In the genomic region with DNA sequence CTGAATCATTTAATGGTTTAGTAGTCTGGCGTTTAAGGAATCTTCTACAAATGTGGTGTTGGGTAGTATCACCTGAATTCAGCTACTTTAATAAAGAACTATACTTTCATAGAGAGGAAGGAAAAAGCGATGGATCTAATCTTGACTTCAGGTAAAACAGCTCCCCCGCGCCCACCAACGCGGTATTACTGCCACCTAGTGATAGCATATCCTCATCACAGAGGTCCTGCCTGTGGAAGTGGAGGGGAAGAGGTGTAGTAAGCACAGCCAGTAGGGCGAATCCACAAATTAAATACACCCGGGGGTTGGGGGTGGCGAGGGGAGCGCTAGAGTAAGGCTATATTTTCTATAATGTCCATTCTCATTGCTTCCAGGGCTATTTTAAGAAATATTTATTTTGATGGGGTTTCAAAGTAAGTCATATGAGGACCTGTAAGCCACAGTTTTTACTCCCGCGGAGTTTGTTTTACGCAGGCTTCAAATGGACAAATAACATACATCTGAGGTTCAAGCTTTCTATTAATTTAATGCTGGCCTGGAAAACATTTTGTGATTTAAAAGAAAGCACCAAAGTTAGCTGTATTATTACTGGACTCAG, we compare ENCODE assay signal across 8 cellular contexts. TPM values are rescaled to one million over a fixed set of nuclear protein-coding genes. Genes with fewer than 3 reads are reported as not detected.
DNase-seq lines count a peak whose midpoint lies in the region; ATAC-seq and TF ChIP-seq lines count a peak whose summit lies in the region.

No MANE protein-coding gene starts in this region.

- intact Hi-C loops in cardiac septum (cut with DNase I): loop anchor here (2.0 to 10.0 kb wide), 3 partner anchors 139 to 248 kb away; partner anchors contain the start of gene DNAJB14

- no peak overlapping the region for H3K9ac ChIP-seq in DND-41 (ENCODE audit: low read depth, low read length)

- DNase-seq in DND-41: peak; percentile 24
- peak; percentile 57 for DNase-seq in HK-2 (ENCODE audit: unreplicated experiment)
- DNase-seq in SJSA1 (ENCODE audit: low read depth in 1 of 2, low spot score in 2 of 2): peak; percentile 70 to 80
- peak; percentile 42 for DNase-seq in activated gamma-delta T cell treated with anti-CD3 and anti-CD28 coated beads, Interleukin-2, amount 50 U/mL, for 16 hours (ENCODE audit: low read depth)
- DNase-seq in cardiac septum (ENCODE audit: low spot score): peak; percentile 78
- DNase-seq in stimulated activated CD4-positive, alpha-beta T cell treated with anti-CD3 and anti-CD28 coated beads, Interleukin-12 subunit alpha, Interleukin-12 subunit beta, amount 100 ng/mL, for 4 hours: peak; percentile 61
- no peak for DNase-seq in cerebellar nuclear complex (lab: John Stamatoyannopoulos, UW)

- no peaks in the 10 kb centered on the region for H4K20me1 ChIP-seq in DND-41 (ENCODE audit: insufficient read depth, low read length)

- ATAC-seq in DND-41 (ENCODE audit: insufficient read depth, low read depth) (peak; percentile 64; the same call in 2 of the 3 replicates), GM21390 (IDR thresholded peaks at IDR 0.05; ENCODE audit: unreplicated experiment) (peak; percentile 92)

- H3K4me1 ChIP-seq in DND-41 (ENCODE audit: insufficient read depth, low read length) (no peaks in the 10 kb centered on the region), SJSA1 (replicated peaks) (peaks cover 14% of the 10 kb centered on the region)

- no peaks in the 10 kb centered on the region for H3K36me3 ChIP-seq in DND-41 (ENCODE audit: insufficient read depth, low read length)
- no peaks in the 10 kb centered on the region for H3K36me3 ChIP-seq in SJSA1

- no peaks in the 10 kb centered on the region for H3K9me3 ChIP-seq in DND-41 (ENCODE audit: insufficient read depth, low read length, severe bottlenecking)
- no peaks in the 10 kb centered on the region for H3K9me3 ChIP-seq in SJSA1 (replicated peaks)

- H3K27ac ChIP-seq in DND-41 (ENCODE audit: low read length) (no peak overlapping the region), SJSA1 (peak overlapping the region; percentile 74)

- H3K4me2 ChIP-seq in DND-41 (ENCODE audit: insufficient read depth, low read length): no peak overlapping the region

- H3K79me2 ChIP-seq in DND-41 (ENCODE audit: insufficient read depth, low read length): no peaks in the 10 kb centered on the region

- H3K4me3 ChIP-seq in DND-41 (ENCODE audit: low read depth in 1 of 2, low read length in 2 of 2) (no peak overlapping the region), SJSA1 (no peak overlapping the region)

- H2AFZ ChIP-seq in DND-41 (ENCODE audit: low read depth, low read length): no peak overlapping the region

- TF ChIP-seq CTCF in DND-41 (IDR thresholded peaks at IDR 0.05; ENCODE audit: borderline replicate concordance, extremely low read depth, low read length, poor library complexity, severe bottlenecking): peak; percentile 54

- H3K27me3 ChIP-seq in DND-41 (ENCODE audit: insufficient read depth, low read length, poor library complexity) (peaks cover 7% of the 10 kb centered on the region), SJSA1 (replicated peaks) (no peaks in the 10 kb centered on the region)

RNA-seq across cellular contexts. Expression of gene DAPP1, which starts 8.3 kb away (rescaled TPM):
- total RNA-seq in SJSA1 (2014; rRNA removed; shearing (Covaris generic)): 0.32 TPM in 1 of 2 replicates, not detected in the other
- 0.43 TPM for total RNA-seq in cardiac septum

Comparison
In these comparisons a context has a peak if more than half of its experiments do, and no peak if none do; other contexts are left out.
1. DNase-seq: peak in DND-41 (single experiment), HK-2 (single experiment), SJSA1 (2 of 2), activated gamma-delta T cell treated with anti-CD3 and anti-CD28 coated beads, Interleukin-2, amount 50 U/mL, for 16 hours (single experiment), cardiac septum (single experiment) and stimulated activated CD4-positive, alpha-beta T cell treated with anti-CD3 and anti-CD28 coated beads, Interleukin-12 subunit alpha, Interleukin-12 subunit beta, amount 100 ng/mL, for 4 hours (single experiment); none in cerebellar nuclear complex (0 of 2).